26 cellular contexts compared by ENCODE assay signal in genomic region chr3:62371032-62371734, GRCh38. TPM values are rescaled to one million over a fixed set of nuclear protein-coding genes. Genes with fewer than 3 reads are reported as not detected.
DNase-seq lines count a peak whose midpoint lies in the region; ATAC-seq, FAIRE-seq and TF ChIP-seq lines count a peak whose summit lies in the region.
"Had no signal": no experiment of that assay in that cellular context is flagged by ENCODE, and none has a peak within 500 bp of the region (broad histone marks: within the 10 kb centered on the region; RNA-seq: fewer than 3 reads in every experiment).

No MANE protein-coding gene starts in this region.

- H3K4me1 Mint-ChIP-seq in H9 (peaks cover 74 to 88% of the 10 kb centered on the region in 2 experiments), nephron progenitor cell (peaks cover 22% of the 10 kb centered on the region)
- H3K4me1 Mint-ChIP-seq: activated B cell treated with CpG ODN at 0.5 μM for 24 hours had no signal

- H3K9me3 ChIP-seq in SK-N-SH = no peaks in the 10 kb centered on the region
- H3K9me3 ChIP-seq in H9 (ENCODE audit: control insufficient read depth, low read depth, low read length) = no peaks in the 10 kb centered on the region
- no peaks in the 10 kb centered on the region; a peak in 1 of 4 replicates for H3K9me3 ChIP-seq in H1 (ENCODE audit: insufficient read depth in 2 of 2, low read depth in 1 of 2, low read length in 1 of 2)
- H3K9me3 ChIP-seq in smooth muscle cell (replicated peaks; ENCODE audit: low read depth) = no peaks in the 10 kb centered on the region
- H3K9me3 ChIP-seq: psoas muscle had no signal

- no peak overlapping the region for H2BK120ac ChIP-seq in H9 (ENCODE audit: low read depth, low read length, poor library complexity, severe bottlenecking)
- no peak overlapping the region for H2BK120ac ChIP-seq in H1 (replicated peaks; ENCODE audit: low read depth, low read length)

- H3T11ph ChIP-seq in H9 (ENCODE audit: low read length) = no peak overlapping the region

- H3K79me1 ChIP-seq in H9 (ENCODE audit: insufficient read depth, low read depth, low read length, poor library complexity, severe bottlenecking) (no peaks in the 10 kb centered on the region), H1 (ENCODE audit: low read depth, low read length) (no peaks in the 10 kb centered on the region)

- POLR2A ChIA-PET in SK-N-SH (lab: Yijun Ruan, JAX) (no interaction called here), H1 (lab: Charles Lee; ENCODE audit: partially characterized antibody) (interaction anchor here (0.9 to 4.6 kb wide), 2 partner anchors 8 to 10 kb away, joined by 4 to 26 read pairs; no protein-coding TSS in a partner anchor)

- FAIRE-seq in H1 (lab: Jason Lieb, UNC) = no peak
- FAIRE-seq: GM19239, urothelium cell line had no signal

- H3K27me3 ChIP-seq in SK-N-SH (ENCODE audit: insufficient read depth) (peaks cover 92% of the 10 kb centered on the region), H9 (ENCODE audit: insufficient read depth, low read length) (peaks cover 94% of the 10 kb centered on the region), H1 (replicated peaks in 1 of 4; ENCODE audit: control insufficient read depth in 3 of 4, extremely low read depth in 1 of 4, insufficient read depth in 3 of 4, low read length in 3 of 4) (peaks cover 93 to 100% (median 98%) of the 10 kb centered on the region in 4 experiments), smooth muscle cell (ENCODE audit: low read depth) (peaks cover 100% of the 10 kb centered on the region)

- H2AFZ ChIP-seq in SK-N-SH (ENCODE audit: low read depth) (no peak overlapping the region), H9 (ENCODE audit: low read length) (no peak overlapping the region), H1 (ENCODE audit: low read length) (no peak overlapping the region), smooth muscle cell (ENCODE audit: low read depth) (no peak overlapping the region)

- TF ChIP-seq CTCF in SK-N-SH (IDR thresholded peaks at IDR 0.05) (no peak), H9 (conservative IDR thresholded peaks at IDR 0.05) (no peak), H1 (IDR thresholded peaks at IDR 0.05; ENCODE audit: control extremely low read depth in 1 of 3, insufficient read depth in 1 of 3, low read depth in 1 of 3, low read length in 3 of 3) (no peak), nephron progenitor cell (IDR thresholded peaks at IDR 0.05) (no peak), smooth muscle cell (IDR thresholded peaks at IDR 0.05; ENCODE audit: borderline replicate concordance, insufficient read depth, poor library complexity, severe bottlenecking) (no peak)

- H2BK12ac ChIP-seq in H9 (ENCODE audit: insufficient read length, low read depth, low read length) (no peak overlapping the region), H1 (ENCODE audit: low read depth, low read length) (peak overlapping the region; percentile 92; the same call in 1 of the 2 replicates)

- H4K20me1 ChIP-seq in SK-N-SH (ENCODE audit: insufficient read depth) (no peaks in the 10 kb centered on the region), H9 (ENCODE audit: control insufficient read depth, insufficient read depth, insufficient read length) (no peaks in the 10 kb centered on the region), H1 (replicated peaks in 1 of 2; ENCODE audit: control insufficient read depth in 1 of 2, insufficient read depth in 2 of 2, low read length in 2 of 2) (peaks cover 2 to 16% of the 10 kb centered on the region in 2 experiments), smooth muscle cell (ENCODE audit: low read depth) (no peaks in the 10 kb centered on the region)

- H2BK20ac ChIP-seq in H9 (ENCODE audit: low read depth, low read length, poor library complexity, severe bottlenecking) (no peak overlapping the region), H1 (ENCODE audit: low read length) (peak overlapping the region; percentile 90)

- H3K23ac ChIP-seq in H9 (ENCODE audit: insufficient read length, low read depth, low read length) = no peak overlapping the region
- H3K23ac ChIP-seq in H1 (ENCODE audit: insufficient read length) = no peak overlapping the region

- H3K79me2 ChIP-seq in SK-N-SH (ENCODE audit: insufficient read depth) (no peaks in the 10 kb centered on the region), H9 (ENCODE audit: insufficient read depth, low read length) (no peaks in the 10 kb centered on the region), H1 (ENCODE audit: control insufficient read depth in 1 of 2, insufficient read depth in 2 of 2, low read length in 2 of 2) (no peaks in the 10 kb centered on the region), smooth muscle cell (ENCODE audit: low read depth) (no peaks in the 10 kb centered on the region)

- H2BK15ac ChIP-seq in H9 (ENCODE audit: low read depth, low read length) = no peak overlapping the region
- H2BK15ac ChIP-seq in H1 (ENCODE audit: low read length) = no peak overlapping the region

- H3K27me3 Mint-ChIP-seq in H9 (ENCODE audit: low read depth) (peaks cover 100% of the 10 kb centered on the region), nephron progenitor cell (ENCODE audit: low read depth, poor library complexity) (peaks cover 100% of the 10 kb centered on the region)

- TF ChIP-seq EP300 in SK-N-SH (IDR thresholded peaks at IDR 0.05; ENCODE audit: borderline replicate concordance in 1 of 2, low read depth in 1 of 2, low read length in 1 of 2) (no peak), H1 (IDR thresholded peaks at IDR 0.05; ENCODE audit: borderline replicate concordance in 1 of 2, low read depth in 2 of 2, low read length in 2 of 2) (no peak)

- H3K4ac ChIP-seq in H9 (ENCODE audit: low read depth, low read length) (no peak overlapping the region), H1 (replicated peaks; ENCODE audit: insufficient read length, low read depth, low read length) (no peak overlapping the region)

- H3K4me1 ChIP-seq in SK-N-SH (ENCODE audit: control insufficient read depth in 1 of 2, insufficient read depth in 2 of 2, low read depth in 1 of 2, low read length in 1 of 2) = peaks cover 0 to 5% of the 10 kb centered on the region in 2 experiments; a peak in 1 of 4 replicates
- H3K4me1 ChIP-seq in H9 (ENCODE audit: insufficient read depth, low read length) = no peaks in the 10 kb centered on the region; the same call in 1 of the 2 replicates
- H3K4me1 ChIP-seq in H1 (replicated peaks in 1 of 4; ENCODE audit: control insufficient read depth in 3 of 4, insufficient read depth in 4 of 4, low read length in 3 of 4) = peaks cover 20 to 69% (median 41%) of the 10 kb centered on the region in 4 experiments
- peaks cover 52% of the 10 kb centered on the region for H3K4me1 ChIP-seq in smooth muscle cell (ENCODE audit: low read depth)

- H3F3A ChIP-seq in SK-N-SH (replicated peaks; ENCODE audit: insufficient read depth) = no peaks in the 10 kb centered on the region
- no peaks in the 10 kb centered on the region for H3F3A ChIP-seq in smooth muscle cell (ENCODE audit: low read depth)

- no peak for TF ChIP-seq POLR2A in H1 (IDR thresholded peaks at IDR 0.05; ENCODE audit: control extremely low read depth in 1 of 2, low read depth in 2 of 2, low read length in 2 of 2)

- H3K27ac Mint-ChIP-seq in H9 (no peak overlapping the region), nephron progenitor cell (no peak overlapping the region)
- H3K27ac Mint-ChIP-seq: activated B cell treated with CpG ODN at 0.5 μM for 24 hours had no signal

- WGBS in SK-N-SH (ENCODE audit: low lambda C conversion rate) = 21% methylated on average over 36 of the region's 44 CpGs
- no CpG with 5 or more reads among the region's 44 CpGs for WGBS in H9 (ENCODE audit: extremely low coverage, insufficient read length, low lambda C conversion rate)
- 3% methylated on average over 44 of the region's 44 CpGs; no CpG with 5 or more reads in 1 of the 2 experiments for WGBS in H1 (ENCODE audit: extremely low coverage in 1 of 2, insufficient coverage in 1 of 2, insufficient read length in 1 of 2, insufficient replicate concordance in 2 of 2, low coverage in 1 of 2, low lambda C conversion rate in 2 of 2, missing lambda C conversion rate in 1 of 2), 2 experiments
- WGBS in smooth muscle cell (ENCODE audit: low lambda C conversion rate) = 6% methylated on average over 44 of the region's 44 CpGs

- no peak overlapping the region for H4K8ac ChIP-seq in H9 (replicated peaks; ENCODE audit: insufficient read length, low read depth, low read length)
- peak overlapping the region; percentile 53; the same call in 1 of the 2 replicates for H4K8ac ChIP-seq in H1 (ENCODE audit: extremely low read depth, insufficient read depth, low read length)

- peaks cover 10% of the 10 kb centered on the region for H3K23me2 ChIP-seq in H9 (ENCODE audit: insufficient read length, low read depth, low read length, poor library complexity, severe bottlenecking)
- H3K23me2 ChIP-seq in H1 (ENCODE audit: low read depth, low read length) = peaks cover 2% of the 10 kb centered on the region; the same call in 1 of the 2 replicates

- H3K36me3 Mint-ChIP-seq in H9 (ENCODE audit: insufficient read depth in 1 of 3, low read depth in 3 of 3) (no peaks in the 10 kb centered on the region; a peak in 2 of 7 replicates), nephron progenitor cell (ENCODE audit: low read depth) (no peaks in the 10 kb centered on the region)

- H4K91ac ChIP-seq in H9 (ENCODE audit: insufficient read length, low read depth, low read length) (no peak overlapping the region), H1 (replicated peaks; ENCODE audit: insufficient read length, low read length) (peak overlapping the region; percentile 41)

- no peak overlapping the region for H3K9ac ChIP-seq in SK-N-SH
- H3K9ac ChIP-seq in H9 (ENCODE audit: extremely low read depth, insufficient read length, low read length) = no peak overlapping the region
- no peak overlapping the region for H3K9ac ChIP-seq in H1 (replicated peaks in 1 of 4; ENCODE audit: extremely low read depth in 1 of 4, low read depth in 3 of 4, low read length in 3 of 4)
- H3K9ac ChIP-seq in smooth muscle cell (ENCODE audit: low read depth) = no peak overlapping the region

- H3K9me2 ChIP-seq in SK-N-SH = no peaks in the 10 kb centered on the region

- H3K27ac ChIP-seq in SK-N-SH (ENCODE audit: low read depth in 2 of 2, low read length in 1 of 2) (no peak overlapping the region), H9 (ENCODE audit: insufficient read length, low read depth, low read length) (no peak overlapping the region), H1 (ENCODE audit: low read depth, low read length) (no peak overlapping the region), smooth muscle cell (ENCODE audit: low read depth) (no peak overlapping the region)
- H3K27ac ChIP-seq: 22Rv1, psoas muscle, spleen had no signal

- H3K14ac ChIP-seq in H9 (ENCODE audit: insufficient read depth, low read length) (no peak overlapping the region), H1 (ENCODE audit: insufficient read length) (no peak overlapping the region)

- CTCF ChIA-PET in SK-N-SH (lab: Yijun Ruan, JAX) (interaction anchor here (0.6 kb wide), 1 partner anchor 93 kb away, joined by 3 read pairs; no protein-coding TSS in a partner anchor), H1 (lab: Charles Lee; ENCODE audit: partially characterized antibody) (interaction anchor here (1.2 to 1.3 kb wide), 2 partner anchors 81 to 116 kb away, joined by 3 to 4 read pairs; no protein-coding TSS in a partner anchor)

- H3K9me3 Mint-ChIP-seq in H9 (peaks cover 5 to 6% of the 10 kb centered on the region in 2 experiments; a peak in 4 of 5 replicates), nephron progenitor cell (no peaks in the 10 kb centered on the region)
- H3K9me3 Mint-ChIP-seq: activated B cell treated with CpG ODN at 0.5 μM for 24 hours had no signal

- ATAC-seq in SK-N-SH treated with all-trans-retinoic acid at 6 μM for 48 hours (no peak), HG03378 (IDR thresholded peaks at IDR 0.05; ENCODE audit: unreplicated experiment) (no peak), GM21619 (IDR thresholded peaks at IDR 0.05; ENCODE audit: unreplicated experiment) (no peak)
- ATAC-seq: naive thymus-derived CD8-positive, alpha-beta T cell had no signal

- no peak overlapping the region for H2AK5ac ChIP-seq in H9 (ENCODE audit: insufficient read length, low read length)
- no peak overlapping the region for H2AK5ac ChIP-seq in H1 (ENCODE audit: low read depth, low read length)

- TF ChIP-seq RAD21 in SK-N-SH (IDR thresholded peaks at IDR 0.05; ENCODE audit: low read length) (no peak), H1 (IDR thresholded peaks at IDR 0.05 in 1 of 2, conservative IDR thresholded peaks at IDR 0.05 in 1 of 2; ENCODE audit: low read depth in 2 of 2, low read length in 2 of 2) (no peak; a peak in 1 of 4 replicates)

- H3K4me2 ChIP-seq in SK-N-SH (peak overlapping the region; percentile 33; the same call in 1 of the 2 replicates), H9 (ENCODE audit: insufficient read depth, insufficient read length, low read length) (peak overlapping the region; percentile 3), H1 (ENCODE audit: insufficient read depth in 1 of 2, low read depth in 2 of 2, low read length in 2 of 2) (peak overlapping the region; percentile 56 to 90), smooth muscle cell (no peak overlapping the region)

- no peaks in the 10 kb centered on the region for H3K36me3 ChIP-seq in SK-N-SH (replicated peaks in 1 of 2; ENCODE audit: control insufficient read depth in 1 of 2, insufficient read depth in 2 of 2, low read length in 1 of 2)
- H3K36me3 ChIP-seq in H1 (ENCODE audit: control insufficient read depth in 2 of 4, insufficient read depth in 4 of 4, low read length in 3 of 4) = no peaks in the 10 kb centered on the region
- H3K36me3 ChIP-seq in smooth muscle cell (ENCODE audit: low read depth) = no peaks in the 10 kb centered on the region
- H3K36me3 ChIP-seq: spleen had no signal

- H3K18ac ChIP-seq in H9 (ENCODE audit: insufficient read length, low read depth, low read length) = no peak overlapping the region
- peak overlapping the region; percentile 51; the same call in 1 of the 2 replicates for H3K18ac ChIP-seq in H1 (ENCODE audit: extremely low read depth, low read length)

- H4K5ac ChIP-seq in H9 (ENCODE audit: insufficient read length, low read depth, low read length) = no peak overlapping the region
- no peak overlapping the region for H4K5ac ChIP-seq in H1 (ENCODE audit: insufficient read length, low read depth, low read length)

- H3K56ac ChIP-seq in H9 (ENCODE audit: insufficient read length, low read depth, low read length) (no peak overlapping the region), H1 (replicated peaks; ENCODE audit: insufficient read length, low read depth, low read length) (no peak overlapping the region)

- no peak overlapping the region for H3K4me3 ChIP-seq in SK-N-SH (ENCODE audit: low read depth in 2 of 2, low read length in 1 of 2)
- peak overlapping the region in 3 of 4 experiments; percentile 13 to 60 (median 26); a peak in 4 of 8 replicates for H3K4me3 ChIP-seq in H1 (ENCODE audit: extremely low read depth in 1 of 4, insufficient read depth in 2 of 4, low read depth in 3 of 4, low read length in 4 of 4)
- H3K4me3 ChIP-seq in smooth muscle cell = no peak overlapping the region
- H3K4me3 ChIP-seq: spleen had no signal

- no peak overlapping the region for H2BK5ac ChIP-seq in H9 (ENCODE audit: insufficient read length, low read length)
- H2BK5ac ChIP-seq in H1 (ENCODE audit: low read depth, low read length) = no peak overlapping the region

- H3K4me3 Mint-ChIP-seq in H9 (peak overlapping the region in 1 of 2 experiments; percentile 77; a peak in 4 of 5 replicates), nephron progenitor cell (peak overlapping the region; percentile 46)
- H3K4me3 Mint-ChIP-seq: activated B cell treated with CpG ODN at 0.5 μM for 24 hours had no signal

- DNase-seq in SK-N-SH (peak; percentile 41), H9 (peak; percentile 50), H1 (ENCODE audit: low read depth in 1 of 2, low spot score in 2 of 2) (peak in 1 of 2 experiments; percentile 70), nephron progenitor cell (no peak), smooth muscle cell (lab: John Stamatoyannopoulos, UW; ENCODE audit: unreplicated experiment) (no peak)
- DNase-seq: activated B cell treated with CpG ODN at 0.5 μM for 24 hours; activated gamma-delta T cell; cerebellar nuclear complex; kidney glomerular epithelial cell; mesenchymal stem cell; naive thymus-derived CD8-positive, alpha-beta T cell; NCI-H1105 treated with DMSO at 0.1 percent for 48 hours; NCI-H510A; psoas muscle; spleen had no signal

RNA-seq across cellular contexts. Expression of gene FEZF2, which starts 2.2 kb away (rescaled TPM):
- not detected in 2 replicates for polyA plus RNA-seq in SK-N-SH (2012; rRNA removed)
- polyA plus RNA-seq in SK-N-SH (2012; cell fraction: cytosol; rRNA removed) = not detected in 2 replicates
- not detected in 2 replicates for polyA plus RNA-seq in SK-N-SH (2012; cell fraction: nucleus; rRNA removed)
- 0.11 TPM in 1 of 2 replicates, not detected in the other for total RNA-seq in H9 (2021)
- total RNA-seq in H1 (2021; fragmentation: NEBNext Ultra II Directional; extraction: Animal tissue kit (Norgen Biotek cat#: 25700)) = not detected in 2 replicates
- 0.06 and 0.11 TPM in 2 replicates for polyA plus RNA-seq in H1 (2011; rRNA removed)
- 0.17 TPM for polyA plus RNA-seq in H1 (2011; cell fraction: cytosol; rRNA removed)
- 0.23 TPM for polyA plus RNA-seq in H1 (2011; cell fraction: nucleus; rRNA removed)
- 0.13 TPM in 1 of 4 replicates, not detected in the others for polyA plus RNA-seq in H1 (2012, experiment 1 of 2)
- polyA plus RNA-seq in H1 (2012, experiment 2 of 2) = 0.08 TPM
- not detected for polyA plus RNA-seq in H1 (2013, experiment 1 of 2)
- not detected for polyA plus RNA-seq in H1 (2013, experiment 2 of 2)
- not detected in 2 replicates for polyA minus RNA-seq in H1 (2011; rRNA and poly(A)+ RNA removed)
- polyA minus RNA-seq in H1 (2011; cell fraction: cytosol; rRNA and poly(A)+ RNA removed) = not detected
- polyA minus RNA-seq in H1 (2011; cell fraction: nucleus; rRNA and poly(A)+ RNA removed) = not detected
- total RNA-seq in smooth muscle cell = not detected in 2 replicates
- not detected in 2 replicates for polyA plus RNA-seq in smooth muscle cell
- total RNA-seq: activated B cell treated with CpG ODN at 0.5 μM for 24 hours; aorta; Calu3; H4; naive thymus-derived CD8-positive, alpha-beta T cell; psoas muscle; spleen; subcutaneous adipose tissue; T-helper 1 cell treated with Interleukin-12 subunit alpha and Interleukin-12 subunit beta and Interleukin-4 antibody, amounts not matched to agents 30 ng/mL and 1 ng/mL, for 36 hours had no signal
- polyA plus RNA-seq: aorta; naive thymus-derived CD8-positive, alpha-beta T cell; psoas muscle; spleen had no signal

Comparison
In these comparisons a context has a peak if more than half of its experiments do, and no peak if none do; other contexts are left out.
1. DNase-seq: peak in SK-N-SH (single experiment) and H9 (single experiment); none in nephron progenitor cell (single experiment) and smooth muscle cell (single experiment).
2. H3K4me3 ChIP-seq: peak in H1 (3 of 4); none in SK-N-SH (0 of 2) and smooth muscle cell (single experiment).
3. Of the 17 proteins assayed by ChIP-seq in both H1 and SK-N-SH: peak only in H1: MAX; only in SK-N-SH: none; in both: none; in neither: 16.